Comparison of ENCODE assay signal across 25 cellular contexts in the genomic region with DNA sequence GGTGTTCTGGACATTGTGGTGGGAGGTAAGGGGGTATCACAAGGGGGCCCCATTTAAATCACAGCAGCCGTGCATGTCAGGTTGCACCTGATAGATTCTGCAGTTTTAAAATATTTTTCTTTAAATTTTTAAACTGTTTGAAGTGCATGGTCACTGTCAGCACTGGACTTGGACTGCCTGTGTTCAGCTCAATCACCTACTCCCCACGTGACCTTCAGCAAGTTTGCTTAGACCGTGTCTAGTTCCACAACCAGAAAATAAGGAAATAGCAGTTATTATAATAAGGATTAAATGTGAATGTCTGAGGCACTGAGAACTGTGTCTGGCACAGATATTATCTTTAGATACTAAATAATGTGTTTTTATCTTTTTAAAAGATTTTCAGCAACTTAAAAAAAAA.
DNase-seq lines count a peak whose midpoint lies in the region; ATAC-seq and TF ChIP-seq lines count a peak whose summit lies in the region.
"Had no signal": no experiment of that assay in that cellular context is flagged by ENCODE, and none has a peak within 500 bp of the region (broad histone marks: within the 10 kb centered on the region; RNA-seq: fewer than 3 reads in every experiment).

No MANE protein-coding gene starts in this region.

- POLR2A ChIA-PET in HEK293 (lab: Yijun Ruan, JAX), result no interaction called here

- no peaks in the 10 kb centered on the region for H3K9me3 Mint-ChIP-seq in activated naive CD8-positive, alpha-beta T cell treated with anti-CD3 and anti-CD28 coated beads for 36 hours
- no peaks in the 10 kb centered on the region for H3K9me3 Mint-ChIP-seq in T-helper 2 cell treated with Interferon-gamma antibody and Interleukin-4, amounts not matched to agents 5 μg/mL and 100 μg/mL, for 36 hours
- no peaks in the 10 kb centered on the region for H3K9me3 Mint-ChIP-seq in chondrocyte (ENCODE audit: low read depth)
- H3K9me3 Mint-ChIP-seq: CD14-positive monocyte; CD4-positive, alpha-beta T cell; CD8-positive, alpha-beta memory T cell; GM23338; H9; HFFc6 had no signal

- peaks cover 3 to 39% of the 10 kb centered on the region in 2 experiments for H3K36me3 ChIP-seq in HEK293 (ENCODE audit: control insufficient read depth in 2 of 2, insufficient read depth in 1 of 2, low read length in 2 of 2)
- peaks cover 67% of the 10 kb centered on the region for H3K36me3 ChIP-seq in Karpas-422 (ENCODE audit: insufficient read depth, low read length)
- H3K36me3 ChIP-seq in body of pancreas (replicated peaks in 1 of 2; ENCODE audit: insufficient read depth in 1 of 2, low read depth in 2 of 2), result peaks cover 5 to 18% of the 10 kb centered on the region in 2 donors
- peaks cover 0 to 55% of the 10 kb centered on the region in 2 donors for H3K36me3 ChIP-seq in gastrocnemius medialis
- H3K36me3 ChIP-seq: BE2C had no signal

- DNase-seq in Karpas-422 (no peak), body of pancreas (no peak), gastrocnemius medialis (no peak), chondrocyte (ENCODE audit: low spot score) (no peak)
- DNase-seq in activated naive CD8-positive, alpha-beta T cell treated with anti-CD3 and anti-CD28 coated beads for 36 hours, result no peak
- DNase-seq in T-helper 2 cell treated with Interferon-gamma antibody and Interleukin-4, amounts not matched to agents 5 μg/mL and 100 μg/mL, for 36 hours (ENCODE audit: low spot score), result no peak
- DNase-seq: 8988T; ACHN; AML-193; BE2C; CD4-positive, alpha-beta T cell; CD8-positive, alpha-beta memory T cell; DMS 273 treated with DMSO at 0.1 percent for 48 hours; DMS79; EL; GDM1; H9; HFFc6 had no signal

- H3K9me3 ChIP-seq in HEK293 (ENCODE audit: control insufficient read depth, insufficient read depth, low read depth, low read length) (no peaks in the 10 kb centered on the region), Karpas-422 (ENCODE audit: low read length) (no peaks in the 10 kb centered on the region), body of pancreas (no peaks in the 10 kb centered on the region), gastrocnemius medialis (no peaks in the 10 kb centered on the region)
- H3K9me3 ChIP-seq: A549; BE2C; BLaER1 treated with 17β-estradiol and CSF1 and Interleukin-3, amounts not matched to agents 10 nM and 100 nM had no signal

- no peak for TF ChIP-seq CTCF in HEK293 (tag by site-specific recombination; IDR thresholded peaks at IDR 0.05)
- TF ChIP-seq CTCF in body of pancreas (IDR thresholded peaks at IDR 0.05), result no peak
- TF ChIP-seq CTCF in gastrocnemius medialis (IDR thresholded peaks at IDR 0.05 in 4 of 5, conservative IDR thresholded peaks at IDR 0.05 in 1 of 5), result no peak
- no peak for TF ChIP-seq CTCF in chondrocyte (IDR thresholded peaks at IDR 0.05)

- H3K27me3 ChIP-seq in Karpas-422 (ENCODE audit: low read length) (no peaks in the 10 kb centered on the region), body of pancreas (no peaks in the 10 kb centered on the region), gastrocnemius medialis (no peaks in the 10 kb centered on the region)
- H3K27me3 ChIP-seq: BE2C had no signal

- in situ Hi-C loops in gastrocnemius medialis (cut with MboI; ENCODE audit: low sequenced_read_pairs in 4 of 4), result no loop called here

- H3K27ac Mint-ChIP-seq in activated naive CD8-positive, alpha-beta T cell treated with anti-CD3 and anti-CD28 coated beads for 36 hours, result no peak overlapping the region
- H3K27ac Mint-ChIP-seq in T-helper 2 cell treated with Interferon-gamma antibody and Interleukin-4, amounts not matched to agents 5 μg/mL and 100 μg/mL, for 36 hours, result no peak overlapping the region
- no peak overlapping the region for H3K27ac Mint-ChIP-seq in chondrocyte (ENCODE audit: unreplicated experiment)
- H3K27ac Mint-ChIP-seq: CD14-positive monocyte; CD4-positive, alpha-beta T cell; GM23338; HFFc6 had no signal

- ATAC-seq in body of pancreas (peak; percentile 36), gastrocnemius medialis (no peak)
- ATAC-seq: A549, GM12878, GM23338, HCT116 had no signal

- TF ChIP-seq POLR2A in body of pancreas (IDR thresholded peaks at IDR 0.05), result no peak
- TF ChIP-seq POLR2A in gastrocnemius medialis (IDR thresholded peaks at IDR 0.05), result no peak

- no peak overlapping the region for H3K4me3 Mint-ChIP-seq in activated naive CD8-positive, alpha-beta T cell treated with anti-CD3 and anti-CD28 coated beads for 36 hours
- H3K4me3 Mint-ChIP-seq in T-helper 2 cell treated with Interferon-gamma antibody and Interleukin-4, amounts not matched to agents 5 μg/mL and 100 μg/mL, for 36 hours, result no peak overlapping the region
- no peak overlapping the region for H3K4me3 Mint-ChIP-seq in chondrocyte (ENCODE audit: unreplicated experiment)
- H3K4me3 Mint-ChIP-seq: CD14-positive monocyte; CD4-positive, alpha-beta T cell; CD8-positive, alpha-beta memory T cell; GM23338; H9; HFFc6 had no signal

- no peaks in the 10 kb centered on the region for H3K9me2 ChIP-seq in Karpas-422 (replicated peaks; ENCODE audit: insufficient read depth, low read length)

- no peaks in the 10 kb centered on the region for H3K27me3 Mint-ChIP-seq in activated naive CD8-positive, alpha-beta T cell treated with anti-CD3 and anti-CD28 coated beads for 36 hours
- H3K27me3 Mint-ChIP-seq in T-helper 2 cell treated with Interferon-gamma antibody and Interleukin-4, amounts not matched to agents 5 μg/mL and 100 μg/mL, for 36 hours (ENCODE audit: low read depth), result no peaks in the 10 kb centered on the region
- peaks cover 8% of the 10 kb centered on the region for H3K27me3 Mint-ChIP-seq in chondrocyte (ENCODE audit: low read depth)
- H3K27me3 Mint-ChIP-seq: CD4-positive, alpha-beta T cell; CD8-positive, alpha-beta memory T cell had no signal

- peaks cover 21% of the 10 kb centered on the region; the same call in 1 of the 2 replicates for H4K20me1 ChIP-seq in Karpas-422 (ENCODE audit: insufficient read depth, low read depth, low read length)

- H3K36me3 Mint-ChIP-seq in activated naive CD8-positive, alpha-beta T cell treated with anti-CD3 and anti-CD28 coated beads for 36 hours, result peaks cover 5% of the 10 kb centered on the region
- peaks cover 15% of the 10 kb centered on the region for H3K36me3 Mint-ChIP-seq in T-helper 2 cell treated with Interferon-gamma antibody and Interleukin-4, amounts not matched to agents 5 μg/mL and 100 μg/mL, for 36 hours (ENCODE audit: low read depth)
- peaks cover 5% of the 10 kb centered on the region for H3K36me3 Mint-ChIP-seq in chondrocyte (ENCODE audit: low read depth)
- H3K36me3 Mint-ChIP-seq: CD14-positive monocyte had no signal

- peaks cover 14% of the 10 kb centered on the region for H3K4me1 Mint-ChIP-seq in activated naive CD8-positive, alpha-beta T cell treated with anti-CD3 and anti-CD28 coated beads for 36 hours
- peaks cover 15% of the 10 kb centered on the region for H3K4me1 Mint-ChIP-seq in T-helper 2 cell treated with Interferon-gamma antibody and Interleukin-4, amounts not matched to agents 5 μg/mL and 100 μg/mL, for 36 hours (ENCODE audit: low read depth)
- peaks cover 29% of the 10 kb centered on the region for H3K4me1 Mint-ChIP-seq in chondrocyte (ENCODE audit: low read depth)
- H3K4me1 Mint-ChIP-seq: CD14-positive monocyte; CD8-positive, alpha-beta memory T cell; GM23338; H9 had no signal

- H3K27ac ChIP-seq in HEK293 (ENCODE audit: extremely low read depth, low read depth, low read length) (no peak overlapping the region), Karpas-422 (ENCODE audit: low read length) (peak overlapping the region; percentile 70), body of pancreas (no peak overlapping the region), gastrocnemius medialis (peak overlapping the region; percentile 46 to 99 (median 92))
- H3K27ac ChIP-seq: A549; BLaER1 treated with 17β-estradiol and CSF1 and Interleukin-3, amounts not matched to agents 10 nM and 100 nM had no signal

- no peak overlapping the region; the same call in 1 of the 2 replicates for H3K9ac ChIP-seq in Karpas-422 (ENCODE audit: low read length)
- H3K9ac ChIP-seq: BLaER1 treated with 17β-estradiol and CSF1 and Interleukin-3, amounts not matched to agents 10 nM and 100 nM had no signal

- peak overlapping the region; percentile 17 for H3K4me2 ChIP-seq in Karpas-422 (ENCODE audit: low read depth, low read length, poor library complexity, severe bottlenecking)
- H3K4me2 ChIP-seq: A549; BLaER1 treated with 17β-estradiol and CSF1 and Interleukin-3, amounts not matched to agents 10 nM and 100 nM; GM23338 had no signal

- H3K4me1 ChIP-seq in HEK293 (ENCODE audit: control insufficient read depth, insufficient read depth, low read length) (no peaks in the 10 kb centered on the region), Karpas-422 (ENCODE audit: low read length) (peaks cover 83% of the 10 kb centered on the region), body of pancreas (peaks cover 19% of the 10 kb centered on the region), gastrocnemius medialis (peaks cover 21 to 25% of the 10 kb centered on the region in 2 donors)
- H3K4me1 ChIP-seq: A549 had no signal

- H2AFZ ChIP-seq in Karpas-422 (ENCODE audit: low read length), result no peak overlapping the region
- H2AFZ ChIP-seq: GM23338 had no signal

- peaks cover 99% of the 10 kb centered on the region for H3K79me2 ChIP-seq in Karpas-422 (ENCODE audit: low read length)

- intact Hi-C loops in body of pancreas (cut with DNase I) (no loop called here), gastrocnemius medialis (cut with DNase I; ENCODE audit: low total_unique reads) (no loop called here)

- H3K4me3 ChIP-seq in HEK293 (ENCODE audit: low read depth, low read length) (no peak overlapping the region), Karpas-422 (ENCODE audit: low read length) (no peak overlapping the region), body of pancreas (no peak overlapping the region), gastrocnemius medialis (no peak overlapping the region)
- H3K4me3 ChIP-seq: A549; BLaER1 treated with 17β-estradiol and CSF1 and Interleukin-3, amounts not matched to agents 10 nM and 100 nM; GM12878; GM23338 had no signal

- WGBS in body of pancreas, 2 donors, result 56 to 57% methylated on average over 3 of the region's 3 CpGs

- CTCF ChIA-PET in HEK293 (lab: Yijun Ruan, JAX), result no interaction called here

TF ChIP-seq in HEK293, 187 proteins besides CTCF, POLR2A, EP300 and RAD21 (continues in another document):
- TF ChIP-seq, protein P1, sequence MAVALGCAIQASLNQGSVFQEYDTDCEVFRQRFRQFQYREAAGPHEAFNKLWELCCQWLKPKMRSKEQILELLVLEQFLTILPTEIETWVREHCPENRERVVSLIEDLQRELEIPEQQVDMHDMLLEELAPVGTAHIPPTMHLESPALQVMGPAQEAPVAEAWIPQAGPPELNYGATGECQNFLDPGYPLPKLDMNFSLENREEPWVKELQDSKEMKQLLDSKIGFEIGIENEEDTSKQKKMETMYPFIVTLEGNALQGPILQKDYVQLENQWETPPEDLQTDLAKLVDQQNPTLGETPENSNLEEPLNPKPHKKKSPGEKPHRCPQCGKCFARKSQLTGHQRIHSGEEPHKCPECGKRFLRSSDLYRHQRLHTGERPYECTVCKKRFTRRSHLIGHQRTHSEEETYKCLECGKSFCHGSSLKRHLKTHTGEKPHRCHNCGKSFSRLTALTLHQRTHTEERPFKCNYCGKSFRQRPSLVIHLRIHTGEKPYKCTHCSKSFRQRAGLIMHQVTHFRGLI (tag by site-specific recombination; IDR thresholded peaks at IDR 0.05), result peak; percentile 65; the same call in 1 of the 2 replicates

Comparison
In these comparisons a context has a peak if more than half of its experiments do, and no peak if none do; other contexts are left out.
1. H3K27ac ChIP-seq: peak in Karpas-422 (single experiment) and gastrocnemius medialis (4 of 4); none in HEK293 (single experiment) and body of pancreas (0 of 4).